1 cellular context compared by ENCODE assay signal in the genomic region with DNA sequence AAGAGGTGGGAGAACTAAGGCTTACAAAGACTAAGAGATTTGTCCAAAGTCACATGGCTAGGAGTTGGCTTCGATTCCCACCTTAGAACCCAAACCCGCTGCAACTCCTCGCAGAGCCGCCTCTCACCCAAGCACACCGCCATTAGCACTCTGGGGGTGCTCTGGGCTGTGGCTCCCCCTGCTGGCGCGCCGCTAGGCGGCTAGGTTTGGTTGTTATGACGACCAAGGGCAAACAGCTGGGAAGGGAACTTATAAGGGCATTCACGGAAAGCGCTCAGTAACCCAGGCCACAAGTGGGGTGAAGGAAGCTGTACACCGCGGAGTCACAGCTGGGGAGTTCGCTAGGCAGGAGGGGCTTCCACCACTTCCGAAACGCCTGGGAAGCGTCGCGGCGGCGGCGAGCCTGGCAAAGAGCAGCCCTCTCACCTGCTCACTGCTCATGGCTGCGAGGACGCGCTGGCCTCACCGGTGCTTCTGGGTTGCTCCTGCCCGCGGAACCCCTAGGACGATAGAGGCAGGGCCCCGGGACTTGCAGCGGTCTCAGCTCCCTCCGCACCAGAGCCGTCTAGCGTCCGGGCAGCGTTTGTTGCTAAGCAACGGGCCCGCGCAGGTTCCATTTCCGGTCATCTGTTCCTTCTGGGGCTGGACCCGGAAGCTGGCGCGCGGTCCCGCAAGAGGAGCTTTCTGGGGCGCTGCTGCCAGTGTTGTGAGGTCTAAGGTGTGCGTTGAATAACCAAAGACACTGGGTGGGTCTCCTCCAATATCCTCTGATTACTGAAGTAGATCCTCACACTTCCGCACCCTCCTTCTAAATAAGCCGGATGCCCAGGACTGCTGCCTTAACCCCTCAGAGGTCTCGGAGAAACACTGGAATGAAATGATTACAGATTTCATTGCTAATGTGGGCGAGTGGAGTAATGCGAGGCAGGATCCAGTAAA.
TF ChIP-seq lines count a peak whose summit lies in the region.

A gene (minus strand): TSS at position 567 of the 939 bp plus-strand sequence. CDS start 126 bp downstream, at position 441.

TF ChIP-seq in HepG2, 621 proteins besides CTCF, POLR2A, EP300 and RAD21 (continued from another document and continues in another):
- TF ChIP-seq, protein P1, sequence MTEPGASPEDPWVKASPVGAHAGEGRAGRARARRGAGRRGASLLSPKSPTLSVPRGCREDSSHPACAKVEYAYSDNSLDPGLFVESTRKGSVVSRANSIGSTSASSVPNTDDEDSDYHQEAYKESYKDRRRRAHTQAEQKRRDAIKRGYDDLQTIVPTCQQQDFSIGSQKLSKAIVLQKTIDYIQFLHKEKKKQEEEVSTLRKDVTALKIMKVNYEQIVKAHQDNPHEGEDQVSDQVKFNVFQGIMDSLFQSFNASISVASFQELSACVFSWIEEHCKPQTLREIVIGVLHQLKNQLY (CRISPR knock-in tag; IDR thresholded peaks at IDR 0.05): no peak
- TF ChIP-seq FOXC1 (CRISPR knock-in tag; IDR thresholded peaks at IDR 0.05; ENCODE audit: borderline replicate concordance) (peak; percentile 39; the same call in 1 of the 2 replicates), TCF12 (IDR thresholded peaks at IDR 0.05) (no peak), TCF12 (CRISPR knock-in tag; IDR thresholded peaks at IDR 0.05) (0 out of 2 replicates have a peak, but pooled peaks have one; percentile 76), YEATS4 (CRISPR knock-in tag; IDR thresholded peaks at IDR 0.05; ENCODE audit: borderline replicate concordance) (no peak), ZNF781 (CRISPR knock-in tag; IDR thresholded peaks at IDR 0.05; ENCODE audit: borderline replicate concordance, not compliant biosample characterization) (peak; percentile 89), ZNF30 (CRISPR knock-in tag; IDR thresholded peaks at IDR 0.05) (peak; percentile 42; the same call in 1 of the 2 replicates), KDM2A (CRISPR knock-in tag; IDR thresholded peaks at IDR 0.05; ENCODE audit: borderline replicate concordance, low read depth) (peak; percentile 78), NR2C2 (CRISPR knock-in tag; IDR thresholded peaks at IDR 0.05; ENCODE audit: borderline replicate concordance) (peak; percentile 61; the same call in 1 of the 2 replicates), ZNF598 (CRISPR knock-in tag; IDR thresholded peaks at IDR 0.05; ENCODE audit: borderline replicate concordance) (peak; percentile 73; the same call in 1 of the 2 replicates), ETV5 (CRISPR knock-in tag; IDR thresholded peaks at IDR 0.05; ENCODE audit: borderline replicate concordance) (peak; percentile 51; the same call in 1 of the 2 replicates), GFI1 (CRISPR knock-in tag; IDR thresholded peaks at IDR 0.05; ENCODE audit: borderline replicate concordance) (no peak; the same call in 1 of the 2 replicates), TSC22D2 (CRISPR knock-in tag; IDR thresholded peaks at IDR 0.05; ENCODE audit: borderline replicate concordance) (0 out of 2 replicates have a peak, but pooled peaks have one; percentile 65), SMAD9 (CRISPR knock-in tag; IDR thresholded peaks at IDR 0.05) (peak; percentile 39; the same call in 1 of the 2 replicates), MBNL3 (CRISPR knock-in tag; conservative IDR thresholded peaks at IDR 0.05) (no peak), CEBPG (CRISPR knock-in tag; IDR thresholded peaks at IDR 0.05) (no peak), AGO2 (optimal IDR thresholded peaks at IDR 0.05; ENCODE audit: low read depth, low read length) (no peak), KMT2A (CRISPR knock-in tag; IDR thresholded peaks at IDR 0.05) (peak; percentile 68; the same call in 1 of the 2 replicates), TARDBP (CRISPR knock-in tag; IDR thresholded peaks at IDR 0.05) (peak; percentile 65; the same call in 1 of the 2 replicates), RBAK (CRISPR knock-in tag; IDR thresholded peaks at IDR 0.05) (no peak), ZNF12 (CRISPR knock-in tag; IDR thresholded peaks at IDR 0.05) (peak; percentile 7; the same call in 1 of the 2 replicates), RARG (CRISPR knock-in tag; IDR thresholded peaks at IDR 0.05; ENCODE audit: low read depth) (no peak), DNMT3B (CRISPR knock-in tag; conservative IDR thresholded peaks at IDR 0.05) (0 out of 2 replicates have a peak, but pooled peaks have one; percentile 47), KAT7 (CRISPR knock-in tag; IDR thresholded peaks at IDR 0.05; ENCODE audit: borderline replicate concordance) (0 out of 2 replicates have a peak, but pooled peaks have one; percentile 25), PAF1 (CRISPR knock-in tag; IDR thresholded peaks at IDR 0.05) (no peak), NCOA5 (CRISPR knock-in tag; IDR thresholded peaks at IDR 0.05) (no peak), ZNF501 (CRISPR knock-in tag; IDR thresholded peaks at IDR 0.05) (peak; percentile 88), ZNF430 (CRISPR knock-in tag; IDR thresholded peaks at IDR 0.05) (no peak; the same call in 1 of the 2 replicates), MYNN (CRISPR knock-in tag; IDR thresholded peaks at IDR 0.05; ENCODE audit: low read depth) (0 out of 2 replicates have a peak, but pooled peaks have one; percentile 56), ZNF34 (CRISPR knock-in tag; IDR thresholded peaks at IDR 0.05; ENCODE audit: borderline replicate concordance) (no peak)
- TF ChIP-seq, protein P2, sequence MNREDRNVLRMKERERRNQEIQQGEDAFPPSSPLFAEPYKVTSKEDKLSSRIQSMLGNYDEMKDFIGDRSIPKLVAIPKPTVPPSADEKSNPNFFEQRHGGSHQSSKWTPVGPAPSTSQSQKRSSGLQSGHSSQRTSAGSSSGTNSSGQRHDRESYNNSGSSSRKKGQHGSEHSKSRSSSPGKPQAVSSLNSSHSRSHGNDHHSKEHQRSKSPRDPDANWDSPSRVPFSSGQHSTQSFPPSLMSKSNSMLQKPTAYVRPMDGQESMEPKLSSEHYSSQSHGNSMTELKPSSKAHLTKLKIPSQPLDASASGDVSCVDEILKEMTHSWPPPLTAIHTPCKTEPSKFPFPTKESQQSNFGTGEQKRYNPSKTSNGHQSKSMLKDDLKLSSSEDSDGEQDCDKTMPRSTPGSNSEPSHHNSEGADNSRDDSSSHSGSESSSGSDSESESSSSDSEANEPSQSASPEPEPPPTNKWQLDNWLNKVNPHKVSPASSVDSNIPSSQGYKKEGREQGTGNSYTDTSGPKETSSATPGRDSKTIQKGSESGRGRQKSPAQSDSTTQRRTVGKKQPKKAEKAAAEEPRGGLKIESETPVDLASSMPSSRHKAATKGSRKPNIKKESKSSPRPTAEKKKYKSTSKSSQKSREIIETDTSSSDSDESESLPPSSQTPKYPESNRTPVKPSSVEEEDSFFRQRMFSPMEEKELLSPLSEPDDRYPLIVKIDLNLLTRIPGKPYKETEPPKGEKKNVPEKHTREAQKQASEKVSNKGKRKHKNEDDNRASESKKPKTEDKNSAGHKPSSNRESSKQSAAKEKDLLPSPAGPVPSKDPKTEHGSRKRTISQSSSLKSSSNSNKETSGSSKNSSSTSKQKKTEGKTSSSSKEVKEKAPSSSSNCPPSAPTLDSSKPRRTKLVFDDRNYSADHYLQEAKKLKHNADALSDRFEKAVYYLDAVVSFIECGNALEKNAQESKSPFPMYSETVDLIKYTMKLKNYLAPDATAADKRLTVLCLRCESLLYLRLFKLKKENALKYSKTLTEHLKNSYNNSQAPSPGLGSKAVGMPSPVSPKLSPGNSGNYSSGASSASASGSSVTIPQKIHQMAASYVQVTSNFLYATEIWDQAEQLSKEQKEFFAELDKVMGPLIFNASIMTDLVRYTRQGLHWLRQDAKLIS (CRISPR knock-in tag; IDR thresholded peaks at IDR 0.05): no peak
- TF ChIP-seq, protein P3, sequence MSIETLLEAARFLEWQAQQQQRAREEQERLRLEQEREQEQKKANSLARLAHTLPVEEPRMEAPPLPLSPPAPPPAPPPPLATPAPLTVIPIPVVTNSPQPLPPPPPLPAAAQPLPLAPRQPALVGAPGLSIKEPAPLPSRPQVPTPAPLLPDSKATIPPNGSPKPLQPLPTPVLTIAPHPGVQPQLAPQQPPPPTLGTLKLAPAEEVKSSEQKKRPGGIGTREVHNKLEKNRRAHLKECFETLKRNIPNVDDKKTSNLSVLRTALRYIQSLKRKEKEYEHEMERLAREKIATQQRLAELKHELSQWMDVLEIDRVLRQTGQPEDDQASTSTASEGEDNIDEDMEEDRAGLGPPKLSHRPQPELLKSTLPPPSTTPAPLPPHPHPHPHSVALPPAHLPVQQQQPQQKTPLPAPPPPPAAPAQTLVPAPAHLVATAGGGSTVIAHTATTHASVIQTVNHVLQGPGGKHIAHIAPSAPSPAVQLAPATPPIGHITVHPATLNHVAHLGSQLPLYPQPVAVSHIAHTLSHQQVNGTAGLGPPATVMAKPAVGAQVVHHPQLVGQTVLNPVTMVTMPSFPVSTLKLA (IDR thresholded peaks at IDR 0.05): 0 out of 2 replicates have a peak, but pooled peaks have one; percentile 2
- TF ChIP-seq, protein P4, sequence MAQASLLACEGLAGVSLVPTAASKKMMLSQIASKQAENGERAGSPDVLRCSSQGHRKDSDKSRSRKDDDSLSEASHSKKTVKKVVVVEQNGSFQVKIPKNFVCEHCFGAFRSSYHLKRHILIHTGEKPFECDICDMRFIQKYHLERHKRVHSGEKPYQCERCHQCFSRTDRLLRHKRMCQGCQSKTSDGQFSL (CRISPR knock-in tag; IDR thresholded peaks at IDR 0.05): peak; percentile 87
- TF ChIP-seq, protein P5, sequence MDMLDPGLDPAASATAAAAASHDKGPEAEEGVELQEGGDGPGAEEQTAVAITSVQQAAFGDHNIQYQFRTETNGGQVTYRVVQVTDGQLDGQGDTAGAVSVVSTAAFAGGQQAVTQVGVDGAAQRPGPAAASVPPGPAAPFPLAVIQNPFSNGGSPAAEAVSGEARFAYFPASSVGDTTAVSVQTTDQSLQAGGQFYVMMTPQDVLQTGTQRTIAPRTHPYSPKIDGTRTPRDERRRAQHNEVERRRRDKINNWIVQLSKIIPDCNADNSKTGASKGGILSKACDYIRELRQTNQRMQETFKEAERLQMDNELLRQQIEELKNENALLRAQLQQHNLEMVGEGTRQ (IDR thresholded peaks at IDR 0.05; ENCODE audit: low read depth, low read length): no peak
- TF ChIP-seq, protein P5 (CRISPR knock-in tag; IDR thresholded peaks at IDR 0.05; ENCODE audit: borderline replicate concordance): peak; percentile 79
- TF ChIP-seq, protein P6, sequence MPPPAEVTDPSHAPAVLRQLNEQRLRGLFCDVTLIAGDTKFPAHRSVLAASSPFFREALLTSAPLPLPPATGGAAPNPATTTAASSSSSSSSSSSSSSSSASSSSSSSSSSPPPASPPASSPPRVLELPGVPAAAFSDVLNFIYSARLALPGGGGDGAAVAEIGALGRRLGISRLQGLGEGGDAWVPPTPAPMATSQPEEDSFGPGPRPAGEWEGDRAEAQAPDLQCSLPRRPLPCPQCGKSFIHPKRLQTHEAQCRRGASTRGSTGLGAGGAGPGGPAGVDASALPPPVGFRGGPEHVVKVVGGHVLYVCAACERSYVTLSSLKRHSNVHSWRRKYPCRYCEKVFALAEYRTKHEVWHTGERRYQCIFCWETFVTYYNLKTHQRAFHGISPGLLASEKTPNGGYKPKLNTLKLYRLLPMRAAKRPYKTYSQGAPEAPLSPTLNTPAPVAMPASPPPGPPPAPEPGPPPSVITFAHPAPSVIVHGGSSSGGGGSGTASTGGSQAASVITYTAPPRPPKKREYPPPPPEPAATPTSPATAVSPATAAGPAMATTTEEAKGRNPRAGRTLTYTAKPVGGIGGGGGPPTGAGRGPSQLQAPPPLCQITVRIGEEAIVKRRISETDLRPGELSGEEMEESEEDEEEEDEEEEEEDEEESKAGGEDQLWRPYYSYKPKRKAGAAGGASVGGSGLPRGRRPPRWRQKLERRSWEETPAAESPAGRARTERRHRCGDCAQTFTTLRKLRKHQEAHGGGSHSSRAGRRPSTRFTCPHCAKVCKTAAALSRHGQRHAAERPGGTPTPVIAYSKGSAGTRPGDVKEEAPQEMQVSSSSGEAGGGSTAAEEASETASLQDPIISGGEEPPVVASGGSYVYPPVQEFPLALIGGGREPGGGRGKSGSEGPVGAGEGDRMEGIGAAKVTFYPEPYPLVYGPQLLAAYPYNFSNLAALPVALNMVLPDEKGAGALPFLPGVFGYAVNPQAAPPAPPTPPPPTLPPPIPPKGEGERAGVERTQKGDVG (CRISPR knock-in tag; IDR thresholded peaks at IDR 0.05; ENCODE audit: borderline replicate concordance): peak; percentile 56; the same call in 1 of the 2 replicates
- TF ChIP-seq, protein P7, sequence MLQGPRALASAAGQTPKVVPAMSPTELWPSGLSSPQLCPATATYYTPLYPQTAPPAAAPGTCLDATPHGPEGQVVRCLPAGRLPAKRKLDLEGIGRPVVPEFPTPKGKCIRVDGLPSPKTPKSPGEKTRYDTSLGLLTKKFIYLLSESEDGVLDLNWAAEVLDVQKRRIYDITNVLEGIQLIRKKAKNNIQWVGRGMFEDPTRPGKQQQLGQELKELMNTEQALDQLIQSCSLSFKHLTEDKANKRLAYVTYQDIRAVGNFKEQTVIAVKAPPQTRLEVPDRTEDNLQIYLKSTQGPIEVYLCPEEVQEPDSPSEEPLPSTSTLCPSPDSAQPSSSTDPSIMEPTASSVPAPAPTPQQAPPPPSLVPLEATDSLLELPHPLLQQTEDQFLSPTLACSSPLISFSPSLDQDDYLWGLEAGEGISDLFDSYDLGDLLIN (CRISPR knock-in tag; IDR thresholded peaks at IDR 0.05; ENCODE audit: borderline replicate concordance): 0 out of 2 replicates have a peak, but pooled peaks have one; percentile 52
- TF ChIP-seq, protein P8, sequence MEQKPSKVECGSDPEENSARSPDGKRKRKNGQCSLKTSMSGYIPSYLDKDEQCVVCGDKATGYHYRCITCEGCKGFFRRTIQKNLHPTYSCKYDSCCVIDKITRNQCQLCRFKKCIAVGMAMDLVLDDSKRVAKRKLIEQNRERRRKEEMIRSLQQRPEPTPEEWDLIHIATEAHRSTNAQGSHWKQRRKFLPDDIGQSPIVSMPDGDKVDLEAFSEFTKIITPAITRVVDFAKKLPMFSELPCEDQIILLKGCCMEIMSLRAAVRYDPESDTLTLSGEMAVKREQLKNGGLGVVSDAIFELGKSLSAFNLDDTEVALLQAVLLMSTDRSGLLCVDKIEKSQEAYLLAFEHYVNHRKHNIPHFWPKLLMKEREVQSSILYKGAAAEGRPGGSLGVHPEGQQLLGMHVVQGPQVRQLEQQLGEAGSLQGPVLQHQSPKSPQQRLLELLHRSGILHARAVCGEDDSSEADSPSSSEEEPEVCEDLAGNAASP (CRISPR knock-in tag; IDR thresholded peaks at IDR 0.05; ENCODE audit: borderline replicate concordance): 0 out of 2 replicates have a peak, but pooled peaks have one; percentile 49
